In the genomic region with DNA sequence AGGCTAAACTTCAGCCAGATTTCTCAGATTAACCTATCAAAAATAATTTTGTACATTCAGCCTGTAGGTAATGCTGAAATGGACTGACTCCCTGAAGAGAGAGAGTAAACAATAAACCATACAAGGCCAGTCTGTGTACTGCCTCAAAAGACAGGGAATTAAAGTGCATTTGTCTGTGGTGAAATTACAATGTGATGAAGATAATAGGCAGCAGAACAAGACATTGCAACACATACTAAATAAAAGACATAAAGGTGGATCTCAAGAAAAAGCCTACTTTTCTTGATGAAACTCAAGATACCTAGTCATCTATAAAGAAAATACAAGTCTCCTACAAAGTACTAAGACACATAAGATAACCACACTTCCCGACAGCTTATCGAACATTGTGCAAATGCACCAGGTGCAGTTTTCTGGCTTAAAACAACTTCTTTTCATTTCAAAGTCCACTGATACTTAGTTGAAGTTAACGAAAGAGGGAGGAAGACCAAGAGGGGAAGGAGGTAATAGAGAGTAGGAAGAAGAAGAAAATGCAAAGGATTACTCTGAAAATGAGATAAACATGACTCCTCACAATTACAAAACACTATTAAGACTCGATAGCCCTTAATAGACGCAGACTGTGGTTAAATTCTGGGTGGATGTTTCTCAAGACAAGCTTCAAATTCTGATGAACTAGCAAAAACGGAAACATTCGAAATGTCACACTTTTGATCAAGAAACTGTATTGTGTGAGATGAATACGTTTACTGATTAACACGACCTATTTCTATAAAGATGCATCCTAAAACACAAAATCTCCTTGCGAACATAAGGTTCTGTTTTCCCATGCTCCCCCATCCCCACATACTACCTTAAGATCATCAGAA, we compare ENCODE assay signal across 8 cellular contexts. TPM values are rescaled to one million over a fixed set of nuclear protein-coding genes. Genes with fewer than 3 reads are reported as not detected.
DNase-seq lines count a peak whose midpoint lies in the region; ATAC-seq and TF ChIP-seq lines count a peak whose summit lies in the region.

No MANE protein-coding gene starts in this region.

- H2BK5ac ChIP-seq in trophoblast cell (ENCODE audit: low read depth, low read length, poor library complexity), result no peak overlapping the region

- ATAC-seq in Panc1, result no peak

- no peak overlapping the region for H2AK5ac ChIP-seq in trophoblast cell (ENCODE audit: low read length)

- H3K27me3 ChIP-seq in Panc1 (ENCODE audit: control insufficient read depth, insufficient read depth, low read length), result no peaks in the 10 kb centered on the region
- H3K27me3 ChIP-seq in endocrine pancreas (ENCODE audit: control insufficient read depth, insufficient read depth, low read length), result no peaks in the 10 kb centered on the region
- H3K27me3 ChIP-seq in trophoblast cell (ENCODE audit: insufficient read depth, low read length), result no peaks in the 10 kb centered on the region

- in situ Hi-C loops in Panc1 (cut with HindIII; ENCODE audit: low pct_unique_long_range_greater_than_20kb, low sequenced_read_pairs), result no loop called here

- no peak overlapping the region for H2BK12ac ChIP-seq in trophoblast cell (ENCODE audit: low read length)

- POLR2A ChIA-PET in Panc1 (lab: Charles Lee), result no interaction called here

- H3K4me3 ChIP-seq in GM12865 (ENCODE audit: low read depth, low read length) (peak overlapping the region; percentile 99), Panc1 (ENCODE audit: low read depth in 2 of 2, low read length in 2 of 2) (peak overlapping the region; percentile 77 to 94), endocrine pancreas (ENCODE audit: control insufficient read depth, insufficient read depth, low read length) (peak overlapping the region; percentile 89), trophoblast cell (ENCODE audit: low read depth, low read length) (no peak overlapping the region)

- peaks cover 16% of the 10 kb centered on the region for H3K36me3 ChIP-seq in Panc1 (ENCODE audit: control insufficient read depth, insufficient read depth, low read length)
- peaks cover 5% of the 10 kb centered on the region for H3K36me3 ChIP-seq in endocrine pancreas (ENCODE audit: control insufficient read depth, insufficient read depth, low read length)
- H3K36me3 ChIP-seq in trophoblast cell (ENCODE audit: control insufficient read depth in 1 of 2, insufficient read depth in 2 of 2, low read length in 2 of 2), result peaks cover 5 to 6% of the 10 kb centered on the region in 2 experiments

- TF ChIP-seq CTCF in GM12865 (IDR thresholded peaks at IDR 0.05; ENCODE audit: insufficient read depth, low read depth, low read length, missing control alignments) (no peak), Panc1 (IDR thresholded peaks at IDR 0.05) (no peak)

- CTCF ChIA-PET in Panc1 (lab: Charles Lee), result no interaction called here

- DNase-seq in GM12865 (ENCODE audit: low read depth) (no peak), Panc1 (ENCODE audit: low read depth, low spot score) (no peak), trophoblast cell (no peak), amniotic stem cell (lab: John Stamatoyannopoulos, UW) (no peak), substantia nigra (lab: John Stamatoyannopoulos, UW) (no peak), DMS153 treated with DMSO at 0.1 percent for 48 hours (lab: John Stamatoyannopoulos, UW; ENCODE audit: unreplicated experiment) (no peak)
- no peak for DNase-seq in activated CD4-positive, CD25-positive, alpha-beta regulatory T cell treated with anti-CD3 and anti-CD28 coated beads, Interleukin-2, amount 50 U/mL, for 72 hours

- no peak overlapping the region for H4K12ac ChIP-seq in trophoblast cell (ENCODE audit: low read depth, low read length)

- H3K4me2 ChIP-seq in trophoblast cell (ENCODE audit: low read length), result peak overlapping the region; percentile 86

- no peak overlapping the region for H4K8ac ChIP-seq in trophoblast cell (ENCODE audit: low read depth, low read length)

- no CpG with 5 or more reads among the region's 10 CpGs for WGBS in trophoblast cell (ENCODE audit: extremely low coverage, insufficient coverage, insufficient read length)

- no peak overlapping the region for H2BK120ac ChIP-seq in trophoblast cell (ENCODE audit: insufficient read depth, low read length, poor library complexity)

- H3K23ac ChIP-seq in trophoblast cell (ENCODE audit: low read length), result no peak overlapping the region

- H3K79me1 ChIP-seq in trophoblast cell (ENCODE audit: low read length), result peaks cover 15% of the 10 kb centered on the region

- H3K9ac ChIP-seq in endocrine pancreas (ENCODE audit: control insufficient read depth, insufficient read depth, low read length), result peak overlapping the region; percentile 38
- H3K9ac ChIP-seq in trophoblast cell (ENCODE audit: low read length), result peak overlapping the region; percentile 32

- H3K27ac ChIP-seq in Panc1 (ENCODE audit: low read length) (peak overlapping the region; percentile 100), trophoblast cell (ENCODE audit: low read depth, low read length) (peak overlapping the region; percentile 19), substantia nigra (ENCODE audit: low read depth, low read length, poor library complexity, severe bottlenecking) (no peak overlapping the region)

- no peak overlapping the region for H2AFZ ChIP-seq in trophoblast cell (ENCODE audit: insufficient read depth, low read length, poor library complexity)

- no TSS peak for BruUV-seq in Panc1 (replicated peaks; lab: Mats Ljungman, UMichigan)

- no peak overlapping the region for H3K14ac ChIP-seq in trophoblast cell (ENCODE audit: low read length)

- intact Hi-C loops in Panc1 (cut with micrococcal nuclease; ENCODE audit: unreplicated experiment), result no loop called here

- H4K91ac ChIP-seq in trophoblast cell (ENCODE audit: low read depth, low read length), result no peak overlapping the region

- peaks cover 18% of the 10 kb centered on the region for H3K79me2 ChIP-seq in trophoblast cell (ENCODE audit: control insufficient read depth, insufficient read depth, low read length, poor library complexity)

- peaks cover 40% of the 10 kb centered on the region for H3K4me1 ChIP-seq in Panc1 (ENCODE audit: control insufficient read depth, insufficient read depth, low read length)
- H3K4me1 ChIP-seq in endocrine pancreas (ENCODE audit: control insufficient read depth, insufficient read depth, low read length), result peaks cover 42% of the 10 kb centered on the region
- H3K4me1 ChIP-seq in trophoblast cell (ENCODE audit: control insufficient read depth in 1 of 2, insufficient read depth in 2 of 2, low read length in 2 of 2), result no peaks in the 10 kb centered on the region

- H3K18ac ChIP-seq in trophoblast cell (ENCODE audit: low read length), result no peak overlapping the region

- no peaks in the 10 kb centered on the region for H3K9me3 ChIP-seq in Panc1 (ENCODE audit: control insufficient read depth, insufficient read depth, low read depth, low read length)
- H3K9me3 ChIP-seq in endocrine pancreas (ENCODE audit: control insufficient read depth, low read length), result no peaks in the 10 kb centered on the region
- H3K9me3 ChIP-seq in trophoblast cell (ENCODE audit: insufficient read depth, low read depth, low read length), result no peaks in the 10 kb centered on the region

- H3K4ac ChIP-seq in trophoblast cell (ENCODE audit: low read depth, low read length), result peak overlapping the region; percentile 97

RNA-seq across cellular contexts. Expression of a gene that starts 2.0 kb away (rescaled TPM):
- total RNA-seq in Panc1 (2021; ENCODE audit: unreplicated experiment), result 173 TPM
- 117 TPM for polyA plus RNA-seq in Panc1 (2012; ENCODE audit: insufficient read length)
- polyA plus RNA-seq in trophoblast cell (2013), result 169 and 175 TPM in 2 replicates

RNA-seq across cellular contexts. Expression of a gene that starts 27.6 kb away (rescaled TPM):
- 16.0 TPM for total RNA-seq in Panc1 (2021; ENCODE audit: unreplicated experiment)
- polyA plus RNA-seq in Panc1 (2012; ENCODE audit: insufficient read length), result 8.0 TPM
- 11.8 and 11.9 TPM in 2 replicates for polyA plus RNA-seq in trophoblast cell (2013)
